Comparison of ENCODE assay signal across 9 cellular contexts in the genomic region with DNA sequence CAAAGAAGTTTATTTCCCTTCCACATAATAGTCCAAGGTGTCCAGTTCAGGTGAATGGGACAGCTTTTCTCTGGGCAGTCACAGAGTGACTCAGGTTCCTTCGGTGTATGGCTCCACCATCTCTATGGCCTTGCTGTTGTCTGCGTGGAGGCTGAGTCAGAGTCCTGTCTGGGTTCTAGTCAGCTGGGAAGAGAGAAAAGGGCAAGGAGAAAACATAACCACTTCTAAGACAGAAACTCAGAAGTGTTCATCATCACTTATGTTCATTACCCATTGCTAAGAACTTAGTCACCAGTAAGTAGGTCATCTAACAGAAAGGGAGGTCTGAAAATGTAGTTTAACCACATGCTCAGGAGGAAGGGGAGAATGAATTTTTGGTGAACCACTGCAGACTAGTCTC. TPM values are rescaled to one million over a fixed set of nuclear protein-coding genes. Genes with fewer than 3 reads are reported as not detected.
DNase-seq lines count a peak whose midpoint lies in the region; ATAC-seq lines count a peak whose summit lies in the region.
"Had no signal": no experiment of that assay in that cellular context is flagged by ENCODE, and none has a peak within 500 bp of the region (broad histone marks: within the 10 kb centered on the region; RNA-seq: fewer than 3 reads in every experiment).

No MANE protein-coding gene starts in this region.

- ATAC-seq in HG03439 (IDR thresholded peaks at IDR 0.05; ENCODE audit: unreplicated experiment) (no peak), HG02884 (IDR thresholded peaks at IDR 0.05; ENCODE audit: unreplicated experiment) (no peak)

- H3K4me3 Mint-ChIP-seq in activated T-helper 1 cell treated with anti-CD3 and anti-CD28 coated beads, Interleukin-12 subunit alpha, Interleukin-12 subunit beta, Interleukin-2, Interleukin-4 antibody, amounts not matched to agents 30 ng/mL and 10 ng/mL and 1 ng/mL, durations not matched to agents 14 hours and 24 hours and 36 hours: no peak overlapping the region

- H3K27ac Mint-ChIP-seq in activated T-helper 1 cell treated with anti-CD3 and anti-CD28 coated beads, Interleukin-12 subunit alpha, Interleukin-12 subunit beta, Interleukin-2, Interleukin-4 antibody, amounts not matched to agents 30 ng/mL and 10 ng/mL and 1 ng/mL, durations not matched to agents 14 hours and 24 hours and 36 hours: no peak overlapping the region

- H3K4me1 Mint-ChIP-seq in activated T-helper 1 cell treated with anti-CD3 and anti-CD28 coated beads, Interleukin-12 subunit alpha, Interleukin-12 subunit beta, Interleukin-2, Interleukin-4 antibody, amounts not matched to agents 30 ng/mL and 10 ng/mL and 1 ng/mL, durations not matched to agents 14 hours and 24 hours and 36 hours (ENCODE audit: low read depth): peaks cover 12% of the 10 kb centered on the region

- H3K27me3 Mint-ChIP-seq in activated T-helper 1 cell treated with anti-CD3 and anti-CD28 coated beads, Interleukin-12 subunit alpha, Interleukin-12 subunit beta, Interleukin-2, Interleukin-4 antibody, amounts not matched to agents 30 ng/mL and 10 ng/mL and 1 ng/mL, durations not matched to agents 14 hours and 24 hours and 36 hours (ENCODE audit: insufficient read depth): peaks cover 2% of the 10 kb centered on the region

- H3K9me3 Mint-ChIP-seq in activated T-helper 1 cell treated with anti-CD3 and anti-CD28 coated beads, Interleukin-12 subunit alpha, Interleukin-12 subunit beta, Interleukin-2, Interleukin-4 antibody, amounts not matched to agents 30 ng/mL and 10 ng/mL and 1 ng/mL, durations not matched to agents 14 hours and 24 hours and 36 hours: no peaks in the 10 kb centered on the region

- DNase-seq in HCEC 1CT (peak; percentile 85), fibroblast of peridontal ligament (ENCODE audit: extremely low read depth) (peak; percentile 79), KBM-7 (no peak)
- peak; percentile 2 for DNase-seq in activated CD4-positive, alpha-beta T cell treated with anti-CD3 and anti-CD28 coated beads, Interleukin-2, amount 50 U/mL, for 1 hour
- DNase-seq in stimulated activated CD4-positive, alpha-beta T cell treated with anti-CD3 and anti-CD28 coated beads, Interleukin-4, amount 100 ng/mL, for 48 hours (ENCODE audit: low read depth in 2 of 2): peak; percentile 40 to 51
- no peak for DNase-seq in activated T-helper 1 cell treated with anti-CD3 and anti-CD28 coated beads, Interleukin-12 subunit alpha, Interleukin-12 subunit beta, Interleukin-2, Interleukin-4 antibody, amounts not matched to agents 30 ng/mL and 10 ng/mL and 1 ng/mL, durations not matched to agents 14 hours and 24 hours and 36 hours (ENCODE audit: low spot score)
- DNase-seq: testis had no signal

- in situ Hi-C loops in KBM-7 (cut with MboI; ENCODE audit: low pct_unique_long_range_greater_than_20kb, low sequenced_read_pairs): no loop called here

- no peaks in the 10 kb centered on the region for H3K36me3 Mint-ChIP-seq in activated T-helper 1 cell treated with anti-CD3 and anti-CD28 coated beads, Interleukin-12 subunit alpha, Interleukin-12 subunit beta, Interleukin-2, Interleukin-4 antibody, amounts not matched to agents 30 ng/mL and 10 ng/mL and 1 ng/mL, durations not matched to agents 14 hours and 24 hours and 36 hours (ENCODE audit: low read depth)

- intact Hi-C loops in activated T-helper 1 cell treated with anti-CD3 and anti-CD28 coated beads, Interleukin-12 subunit alpha, Interleukin-12 subunit beta, Interleukin-2, Interleukin-4 antibody, amounts not matched to agents 30 ng/mL and 10 ng/mL and 1 ng/mL, durations not matched to agents 14 hours and 24 hours and 36 hours (cut with micrococcal nuclease): loop anchor here (1.0 kb wide), 1 partner anchor 169 kb away; no protein-coding TSS in a partner anchor

RNA-seq across cellular contexts. Expression of a gene that starts 32.4 kb away (rescaled TPM):
- total RNA-seq in activated T-helper 1 cell treated with anti-CD3 and anti-CD28 coated beads, Interleukin-12 subunit alpha, Interleukin-12 subunit beta, Interleukin-2, Interleukin-4 antibody, amounts not matched to agents 30 ng/mL and 10 ng/mL and 1 ng/mL, durations not matched to agents 14 hours and 24 hours and 36 hours: 9.0 and 10.2 TPM in 2 replicates

Comparison
In these comparisons a context has a peak if more than half of its experiments do, and no peak if none do; other contexts are left out.
1. DNase-seq: peak in HCEC 1CT (single experiment), activated CD4-positive, alpha-beta T cell treated with anti-CD3 and anti-CD28 coated beads, Interleukin-2, amount 50 U/mL, for 1 hour (single experiment), fibroblast of peridontal ligament (single experiment) and stimulated activated CD4-positive, alpha-beta T cell treated with anti-CD3 and anti-CD28 coated beads, Interleukin-4, amount 100 ng/mL, for 48 hours (2 of 2); none in KBM-7 (single experiment) and activated T-helper 1 cell treated with anti-CD3 and anti-CD28 coated beads, Interleukin-12 subunit alpha, Interleukin-12 subunit beta, Interleukin-2, Interleukin-4 antibody, amounts not matched to agents 30 ng/mL and 10 ng/mL and 1 ng/mL, durations not matched to agents 14 hours and 24 hours and 36 hours (single experiment).